Comparison of ENCODE assay signal across 1 cellular context in the genomic region with DNA sequence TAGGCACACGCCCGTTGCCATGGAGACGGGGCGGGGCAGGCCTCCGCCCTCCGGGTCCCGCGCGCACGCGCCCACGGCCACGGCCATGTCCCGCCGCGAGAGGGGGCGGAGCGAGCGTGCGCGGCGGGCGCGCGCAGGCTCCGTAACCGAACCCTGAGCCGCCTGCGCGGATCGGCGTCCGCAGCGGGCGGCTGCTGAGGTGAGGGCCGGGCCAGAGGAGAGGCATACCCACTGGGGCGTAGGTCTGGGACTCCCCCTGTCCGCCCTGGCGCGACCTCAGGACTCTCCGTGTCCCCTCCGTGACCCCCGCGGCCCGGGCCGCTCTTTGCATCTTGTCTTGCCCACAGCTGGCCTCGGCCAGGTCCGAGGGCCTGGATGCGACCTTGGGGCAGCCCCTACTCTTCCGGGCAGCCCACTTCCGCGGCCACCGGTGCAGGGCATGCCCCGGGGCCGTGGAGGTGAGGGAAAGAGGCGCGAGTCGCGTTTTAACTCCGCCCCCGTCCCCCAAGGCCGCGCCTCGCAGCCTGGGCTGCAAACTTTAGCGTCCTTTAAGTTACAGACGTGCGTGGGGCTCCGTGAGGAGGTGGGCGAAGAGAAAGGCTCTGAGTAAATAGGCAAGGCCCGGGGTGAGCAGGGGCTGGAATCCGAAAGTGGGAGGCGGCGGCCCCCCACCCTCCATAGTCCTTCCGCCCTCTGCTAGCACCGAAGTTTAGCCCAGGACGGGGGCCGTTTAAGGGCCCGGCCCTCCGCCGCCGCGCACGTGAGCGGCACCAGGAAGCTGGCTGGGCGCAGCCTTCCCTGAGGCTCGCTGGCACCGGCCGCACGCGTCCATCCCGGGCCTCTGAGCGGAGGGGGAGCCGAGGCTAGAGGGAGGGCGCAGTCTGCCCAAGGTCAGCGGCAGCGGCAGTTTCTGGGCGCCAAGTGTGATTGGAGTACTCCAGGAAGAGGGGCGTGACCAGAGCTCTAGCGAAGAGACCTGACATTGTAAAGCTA.
TF ChIP-seq lines count a peak whose summit lies in the region.

A gene with protein sequence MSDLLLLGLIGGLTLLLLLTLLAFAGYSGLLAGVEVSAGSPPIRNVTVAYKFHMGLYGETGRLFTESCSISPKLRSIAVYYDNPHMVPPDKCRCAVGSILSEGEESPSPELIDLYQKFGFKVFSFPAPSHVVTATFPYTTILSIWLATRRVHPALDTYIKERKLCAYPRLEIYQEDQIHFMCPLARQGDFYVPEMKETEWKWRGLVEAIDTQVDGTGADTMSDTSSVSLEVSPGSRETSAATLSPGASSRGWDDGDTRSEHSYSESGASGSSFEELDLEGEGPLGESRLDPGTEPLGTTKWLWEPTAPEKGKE (plus strand): TSS at position 163 of the 993 bp plus-strand sequence. CDS start 3,053 bp downstream, outside the sequence.

TF ChIP-seq in K562, 482 proteins besides CTCF, POLR2A, EP300 and RAD21 (continued from another document and continues in another):
- TF ChIP-seq, protein P1, sequence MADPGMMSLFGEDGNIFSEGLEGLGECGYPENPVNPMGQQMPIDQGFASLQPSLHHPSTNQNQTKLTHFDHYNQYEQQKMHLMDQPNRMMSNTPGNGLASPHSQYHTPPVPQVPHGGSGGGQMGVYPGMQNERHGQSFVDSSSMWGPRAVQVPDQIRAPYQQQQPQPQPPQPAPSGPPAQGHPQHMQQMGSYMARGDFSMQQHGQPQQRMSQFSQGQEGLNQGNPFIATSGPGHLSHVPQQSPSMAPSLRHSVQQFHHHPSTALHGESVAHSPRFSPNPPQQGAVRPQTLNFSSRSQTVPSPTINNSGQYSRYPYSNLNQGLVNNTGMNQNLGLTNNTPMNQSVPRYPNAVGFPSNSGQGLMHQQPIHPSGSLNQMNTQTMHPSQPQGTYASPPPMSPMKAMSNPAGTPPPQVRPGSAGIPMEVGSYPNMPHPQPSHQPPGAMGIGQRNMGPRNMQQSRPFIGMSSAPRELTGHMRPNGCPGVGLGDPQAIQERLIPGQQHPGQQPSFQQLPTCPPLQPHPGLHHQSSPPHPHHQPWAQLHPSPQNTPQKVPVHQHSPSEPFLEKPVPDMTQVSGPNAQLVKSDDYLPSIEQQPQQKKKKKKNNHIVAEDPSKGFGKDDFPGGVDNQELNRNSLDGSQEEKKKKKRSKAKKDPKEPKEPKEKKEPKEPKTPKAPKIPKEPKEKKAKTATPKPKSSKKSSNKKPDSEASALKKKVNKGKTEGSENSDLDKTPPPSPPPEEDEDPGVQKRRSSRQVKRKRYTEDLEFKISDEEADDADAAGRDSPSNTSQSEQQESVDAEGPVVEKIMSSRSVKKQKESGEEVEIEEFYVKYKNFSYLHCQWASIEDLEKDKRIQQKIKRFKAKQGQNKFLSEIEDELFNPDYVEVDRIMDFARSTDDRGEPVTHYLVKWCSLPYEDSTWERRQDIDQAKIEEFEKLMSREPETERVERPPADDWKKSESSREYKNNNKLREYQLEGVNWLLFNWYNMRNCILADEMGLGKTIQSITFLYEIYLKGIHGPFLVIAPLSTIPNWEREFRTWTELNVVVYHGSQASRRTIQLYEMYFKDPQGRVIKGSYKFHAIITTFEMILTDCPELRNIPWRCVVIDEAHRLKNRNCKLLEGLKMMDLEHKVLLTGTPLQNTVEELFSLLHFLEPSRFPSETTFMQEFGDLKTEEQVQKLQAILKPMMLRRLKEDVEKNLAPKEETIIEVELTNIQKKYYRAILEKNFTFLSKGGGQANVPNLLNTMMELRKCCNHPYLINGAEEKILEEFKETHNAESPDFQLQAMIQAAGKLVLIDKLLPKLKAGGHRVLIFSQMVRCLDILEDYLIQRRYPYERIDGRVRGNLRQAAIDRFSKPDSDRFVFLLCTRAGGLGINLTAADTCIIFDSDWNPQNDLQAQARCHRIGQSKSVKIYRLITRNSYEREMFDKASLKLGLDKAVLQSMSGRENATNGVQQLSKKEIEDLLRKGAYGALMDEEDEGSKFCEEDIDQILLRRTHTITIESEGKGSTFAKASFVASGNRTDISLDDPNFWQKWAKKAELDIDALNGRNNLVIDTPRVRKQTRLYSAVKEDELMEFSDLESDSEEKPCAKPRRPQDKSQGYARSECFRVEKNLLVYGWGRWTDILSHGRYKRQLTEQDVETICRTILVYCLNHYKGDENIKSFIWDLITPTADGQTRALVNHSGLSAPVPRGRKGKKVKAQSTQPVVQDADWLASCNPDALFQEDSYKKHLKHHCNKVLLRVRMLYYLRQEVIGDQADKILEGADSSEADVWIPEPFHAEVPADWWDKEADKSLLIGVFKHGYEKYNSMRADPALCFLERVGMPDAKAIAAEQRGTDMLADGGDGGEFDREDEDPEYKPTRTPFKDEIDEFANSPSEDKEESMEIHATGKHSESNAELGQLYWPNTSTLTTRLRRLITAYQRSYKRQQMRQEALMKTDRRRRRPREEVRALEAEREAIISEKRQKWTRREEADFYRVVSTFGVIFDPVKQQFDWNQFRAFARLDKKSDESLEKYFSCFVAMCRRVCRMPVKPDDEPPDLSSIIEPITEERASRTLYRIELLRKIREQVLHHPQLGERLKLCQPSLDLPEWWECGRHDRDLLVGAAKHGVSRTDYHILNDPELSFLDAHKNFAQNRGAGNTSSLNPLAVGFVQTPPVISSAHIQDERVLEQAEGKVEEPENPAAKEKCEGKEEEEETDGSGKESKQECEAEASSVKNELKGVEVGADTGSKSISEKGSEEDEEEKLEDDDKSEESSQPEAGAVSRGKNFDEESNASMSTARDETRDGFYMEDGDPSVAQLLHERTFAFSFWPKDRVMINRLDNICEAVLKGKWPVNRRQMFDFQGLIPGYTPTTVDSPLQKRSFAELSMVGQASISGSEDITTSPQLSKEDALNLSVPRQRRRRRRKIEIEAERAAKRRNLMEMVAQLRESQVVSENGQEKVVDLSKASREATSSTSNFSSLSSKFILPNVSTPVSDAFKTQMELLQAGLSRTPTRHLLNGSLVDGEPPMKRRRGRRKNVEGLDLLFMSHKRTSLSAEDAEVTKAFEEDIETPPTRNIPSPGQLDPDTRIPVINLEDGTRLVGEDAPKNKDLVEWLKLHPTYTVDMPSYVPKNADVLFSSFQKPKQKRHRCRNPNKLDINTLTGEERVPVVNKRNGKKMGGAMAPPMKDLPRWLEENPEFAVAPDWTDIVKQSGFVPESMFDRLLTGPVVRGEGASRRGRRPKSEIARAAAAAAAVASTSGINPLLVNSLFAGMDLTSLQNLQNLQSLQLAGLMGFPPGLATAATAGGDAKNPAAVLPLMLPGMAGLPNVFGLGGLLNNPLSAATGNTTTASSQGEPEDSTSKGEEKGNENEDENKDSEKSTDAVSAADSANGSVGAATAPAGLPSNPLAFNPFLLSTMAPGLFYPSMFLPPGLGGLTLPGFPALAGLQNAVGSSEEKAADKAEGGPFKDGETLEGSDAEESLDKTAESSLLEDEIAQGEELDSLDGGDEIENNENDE (IDR thresholded peaks at IDR 0.05; ENCODE audit: low read depth, low read length): no peak
- TF ChIP-seq NR2C2 (CRISPR knock-in tag; IDR thresholded peaks at IDR 0.05): no peak
- TF ChIP-seq NR2C2 (tag; IDR thresholded peaks at IDR 0.05): peak; percentile 49; the same call in 1 of the 2 replicates
- TF ChIP-seq, protein P2, sequence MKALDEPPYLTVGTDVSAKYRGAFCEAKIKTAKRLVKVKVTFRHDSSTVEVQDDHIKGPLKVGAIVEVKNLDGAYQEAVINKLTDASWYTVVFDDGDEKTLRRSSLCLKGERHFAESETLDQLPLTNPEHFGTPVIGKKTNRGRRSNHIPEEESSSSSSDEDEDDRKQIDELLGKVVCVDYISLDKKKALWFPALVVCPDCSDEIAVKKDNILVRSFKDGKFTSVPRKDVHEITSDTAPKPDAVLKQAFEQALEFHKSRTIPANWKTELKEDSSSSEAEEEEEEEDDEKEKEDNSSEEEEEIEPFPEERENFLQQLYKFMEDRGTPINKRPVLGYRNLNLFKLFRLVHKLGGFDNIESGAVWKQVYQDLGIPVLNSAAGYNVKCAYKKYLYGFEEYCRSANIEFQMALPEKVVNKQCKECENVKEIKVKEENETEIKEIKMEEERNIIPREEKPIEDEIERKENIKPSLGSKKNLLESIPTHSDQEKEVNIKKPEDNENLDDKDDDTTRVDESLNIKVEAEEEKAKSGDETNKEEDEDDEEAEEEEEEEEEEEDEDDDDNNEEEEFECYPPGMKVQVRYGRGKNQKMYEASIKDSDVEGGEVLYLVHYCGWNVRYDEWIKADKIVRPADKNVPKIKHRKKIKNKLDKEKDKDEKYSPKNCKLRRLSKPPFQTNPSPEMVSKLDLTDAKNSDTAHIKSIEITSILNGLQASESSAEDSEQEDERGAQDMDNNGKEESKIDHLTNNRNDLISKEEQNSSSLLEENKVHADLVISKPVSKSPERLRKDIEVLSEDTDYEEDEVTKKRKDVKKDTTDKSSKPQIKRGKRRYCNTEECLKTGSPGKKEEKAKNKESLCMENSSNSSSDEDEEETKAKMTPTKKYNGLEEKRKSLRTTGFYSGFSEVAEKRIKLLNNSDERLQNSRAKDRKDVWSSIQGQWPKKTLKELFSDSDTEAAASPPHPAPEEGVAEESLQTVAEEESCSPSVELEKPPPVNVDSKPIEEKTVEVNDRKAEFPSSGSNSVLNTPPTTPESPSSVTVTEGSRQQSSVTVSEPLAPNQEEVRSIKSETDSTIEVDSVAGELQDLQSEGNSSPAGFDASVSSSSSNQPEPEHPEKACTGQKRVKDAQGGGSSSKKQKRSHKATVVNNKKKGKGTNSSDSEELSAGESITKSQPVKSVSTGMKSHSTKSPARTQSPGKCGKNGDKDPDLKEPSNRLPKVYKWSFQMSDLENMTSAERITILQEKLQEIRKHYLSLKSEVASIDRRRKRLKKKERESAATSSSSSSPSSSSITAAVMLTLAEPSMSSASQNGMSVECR (CRISPR knock-in tag; IDR thresholded peaks at IDR 0.05): peak; percentile 5; the same call in 1 of the 2 replicates
- no peak for TF ChIP-seq TBP (optimal IDR thresholded peaks at IDR 0.05; ENCODE audit: low read depth, low read length)
- TF ChIP-seq EP400 (IDR thresholded peaks at IDR 0.05): peak; percentile 47; the same call in 1 of the 2 replicates
- TF ChIP-seq MAFK (IDR thresholded peaks at IDR 0.05; ENCODE audit: low read length): no peak
- TF ChIP-seq, protein P3, sequence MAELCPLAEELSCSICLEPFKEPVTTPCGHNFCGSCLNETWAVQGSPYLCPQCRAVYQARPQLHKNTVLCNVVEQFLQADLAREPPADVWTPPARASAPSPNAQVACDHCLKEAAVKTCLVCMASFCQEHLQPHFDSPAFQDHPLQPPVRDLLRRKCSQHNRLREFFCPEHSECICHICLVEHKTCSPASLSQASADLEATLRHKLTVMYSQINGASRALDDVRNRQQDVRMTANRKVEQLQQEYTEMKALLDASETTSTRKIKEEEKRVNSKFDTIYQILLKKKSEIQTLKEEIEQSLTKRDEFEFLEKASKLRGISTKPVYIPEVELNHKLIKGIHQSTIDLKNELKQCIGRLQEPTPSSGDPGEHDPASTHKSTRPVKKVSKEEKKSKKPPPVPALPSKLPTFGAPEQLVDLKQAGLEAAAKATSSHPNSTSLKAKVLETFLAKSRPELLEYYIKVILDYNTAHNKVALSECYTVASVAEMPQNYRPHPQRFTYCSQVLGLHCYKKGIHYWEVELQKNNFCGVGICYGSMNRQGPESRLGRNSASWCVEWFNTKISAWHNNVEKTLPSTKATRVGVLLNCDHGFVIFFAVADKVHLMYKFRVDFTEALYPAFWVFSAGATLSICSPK (IDR thresholded peaks at IDR 0.05; ENCODE audit: borderline replicate concordance): no peak
- TF ChIP-seq ZNF282 (CRISPR knock-in tag; IDR thresholded peaks at IDR 0.05): no peak
- no peak for TF ChIP-seq ZNF347 (CRISPR knock-in tag; IDR thresholded peaks at IDR 0.05; ENCODE audit: low read depth)
- TF ChIP-seq ZNF584 (CRISPR knock-in tag; IDR thresholded peaks at IDR 0.05; ENCODE audit: low read depth): no peak
- TF ChIP-seq ZFX (CRISPR knock-in tag; IDR thresholded peaks at IDR 0.05): peak; percentile 74
- TF ChIP-seq ZNF146 (CRISPR knock-in tag; IDR thresholded peaks at IDR 0.05; ENCODE audit: unreplicated experiment): no peak
- TF ChIP-seq CCNT2 (IDR thresholded peaks at IDR 0.05; ENCODE audit: borderline replicate concordance, extremely low read depth, insufficient read length, low read depth, low read length): peak; percentile 53
- no peak for TF ChIP-seq DMBX1 (CRISPR knock-in tag; IDR thresholded peaks at IDR 0.05; ENCODE audit: borderline replicate concordance)
- no peak for TF ChIP-seq JUND (IDR thresholded peaks at IDR 0.05; ENCODE audit: borderline replicate concordance, low read depth, low read length)
- no peak for TF ChIP-seq JUND (tag; IDR thresholded peaks at IDR 0.05; ENCODE audit: borderline replicate concordance, low read depth, low read length)
- TF ChIP-seq, protein P4, sequence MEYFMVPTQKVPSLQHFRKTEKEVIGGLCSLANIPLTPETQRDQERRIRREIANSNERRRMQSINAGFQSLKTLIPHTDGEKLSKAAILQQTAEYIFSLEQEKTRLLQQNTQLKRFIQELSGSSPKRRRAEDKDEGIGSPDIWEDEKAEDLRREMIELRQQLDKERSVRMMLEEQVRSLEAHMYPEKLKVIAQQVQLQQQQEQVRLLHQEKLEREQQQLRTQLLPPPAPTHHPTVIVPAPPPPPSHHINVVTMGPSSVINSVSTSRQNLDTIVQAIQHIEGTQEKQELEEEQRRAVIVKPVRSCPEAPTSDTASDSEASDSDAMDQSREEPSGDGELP (CRISPR knock-in tag; IDR thresholded peaks at IDR 0.05; ENCODE audit: borderline replicate concordance): no peak
- no peak for TF ChIP-seq KLF6 (CRISPR knock-in tag; IDR thresholded peaks at IDR 0.05; ENCODE audit: borderline replicate concordance)
- TF ChIP-seq ATF7 (IDR thresholded peaks at IDR 0.05): 0 out of 2 replicates have a peak, but pooled peaks have one; percentile 30
- TF ChIP-seq FUS (optimal IDR thresholded peaks at IDR 0.05; ENCODE audit: low read depth, low read length): no peak
- peak; percentile 90 for TF ChIP-seq HNRNPLL (IDR thresholded peaks at IDR 0.05; ENCODE audit: low read depth, low read length, poor library complexity, severe bottlenecking)
- no peak for TF ChIP-seq MEF2A (IDR thresholded peaks at IDR 0.05; ENCODE audit: control insufficient read depth, low read depth, low read length)
- TF ChIP-seq NRF1 (conservative IDR thresholded peaks at IDR 0.05 in 1 of 2, IDR thresholded peaks at IDR 0.05 in 1 of 2): peak; percentile 93 to 94
- TF ChIP-seq ZNF561 (CRISPR knock-in tag; conservative IDR thresholded peaks at IDR 0.05): no peak
- TF ChIP-seq ZFPM2 (CRISPR knock-in tag; IDR thresholded peaks at IDR 0.05): no peak
- TF ChIP-seq, protein P5, sequence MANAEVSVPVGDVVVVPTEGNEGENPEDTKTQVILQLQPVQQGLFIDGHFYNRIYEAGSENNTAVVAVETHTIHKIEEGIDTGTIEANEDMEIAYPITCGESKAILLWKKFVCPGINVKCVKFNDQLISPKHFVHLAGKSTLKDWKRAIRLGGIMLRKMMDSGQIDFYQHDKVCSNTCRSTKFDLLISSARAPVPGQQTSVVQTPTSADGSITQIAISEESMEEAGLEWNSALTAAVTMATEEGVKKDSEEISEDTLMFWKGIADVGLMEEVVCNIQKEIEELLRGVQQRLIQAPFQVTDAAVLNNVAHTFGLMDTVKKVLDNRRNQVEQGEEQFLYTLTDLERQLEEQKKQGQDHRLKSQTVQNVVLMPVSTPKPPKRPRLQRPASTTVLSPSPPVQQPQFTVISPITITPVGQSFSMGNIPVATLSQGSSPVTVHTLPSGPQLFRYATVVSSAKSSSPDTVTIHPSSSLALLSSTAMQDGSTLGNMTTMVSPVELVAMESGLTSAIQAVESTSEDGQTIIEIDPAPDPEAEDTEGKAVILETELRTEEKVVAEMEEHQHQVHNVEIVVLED (CRISPR knock-in tag; IDR thresholded peaks at IDR 0.05): peak; percentile 83
- no peak for TF ChIP-seq ZNF707 (CRISPR knock-in tag; conservative IDR thresholded peaks at IDR 0.05)
- peak; percentile 76 for TF ChIP-seq CHD1 (IDR thresholded peaks at IDR 0.05; ENCODE audit: low read length)
- TF ChIP-seq ZNF217 (CRISPR knock-in tag; IDR thresholded peaks at IDR 0.05): no peak
- TF ChIP-seq BMI1 (IDR thresholded peaks at IDR 0.05; ENCODE audit: low read length): 0 out of 2 replicates have a peak, but pooled peaks have one; percentile 52
- TF ChIP-seq MTA3 (IDR thresholded peaks at IDR 0.05; ENCODE audit: borderline replicate concordance): peak; percentile 54; the same call in 1 of the 2 replicates
- TF ChIP-seq ZNF586 (CRISPR knock-in tag; conservative IDR thresholded peaks at IDR 0.05): no peak
